Comparison of ENCODE assay signal across 25 cellular contexts in genomic region chr10:84159076-84159475, GRCh38. TPM values are rescaled to one million over a fixed set of nuclear protein-coding genes. Genes with fewer than 3 reads are reported as not detected.
DNase-seq lines count a peak whose midpoint lies in the region; ATAC-seq, FAIRE-seq and TF ChIP-seq lines count a peak whose summit lies in the region.
"Had no signal": no experiment of that assay in that cellular context is flagged by ENCODE, and none has a peak within 500 bp of the region (broad histone marks: within the 10 kb centered on the region; RNA-seq: fewer than 3 reads in every experiment).

No MANE protein-coding gene starts in this region.

- H3K4me2 ChIP-seq in H1 (ENCODE audit: insufficient read depth in 1 of 2, low read depth in 2 of 2, low read length in 2 of 2) (0 out of 4 replicates have a peak overlapping the region, but pooled peaks of 1 of the 2 experiments have one; percentile 7), mesendoderm (ENCODE audit: low read length) (no peak overlapping the region)
- H3K4me2 ChIP-seq: smooth muscle cell had no signal

- H3K36me3 Mint-ChIP-seq in activated naive CD8-positive, alpha-beta T cell = peaks cover 2% of the 10 kb centered on the region
- H3K36me3 Mint-ChIP-seq in activated naive CD8-positive, alpha-beta T cell treated with anti-CD3 and anti-CD28 coated beads, Interleukin-2, amount 50 U/mL, for 24 hours (ENCODE audit: low read depth) = peaks cover 13% of the 10 kb centered on the region

- H3K4ac ChIP-seq in H1 (replicated peaks; ENCODE audit: insufficient read length, low read depth, low read length) = no peak overlapping the region
- H3K4ac ChIP-seq in mesendoderm (ENCODE audit: low read depth, low read length) = no peak overlapping the region

- CTCF ChIA-PET in H1 (lab: Charles Lee; ENCODE audit: partially characterized antibody) = interaction anchor here (0.6 to 10.9 kb wide), 10 partner anchors 11 to 109 kb away, joined by 3 to 95 read pairs (median 5); no protein-coding TSS in a partner anchor

- H4K8ac ChIP-seq in H1 (ENCODE audit: extremely low read depth, insufficient read depth, low read length) = no peak overlapping the region
- no peak overlapping the region for H4K8ac ChIP-seq in mesendoderm (ENCODE audit: low read depth, low read length)

- H3K23ac ChIP-seq in H1 (ENCODE audit: insufficient read length) (no peak overlapping the region), mesendoderm (ENCODE audit: low read length) (no peak overlapping the region)

- intact Hi-C loops in upper lobe of right lung (cut with DNase I) = no loop called here

- no peaks in the 10 kb centered on the region for H3K79me2 ChIP-seq in H1 (ENCODE audit: control insufficient read depth in 1 of 2, insufficient read depth in 2 of 2, low read length in 2 of 2)
- no peaks in the 10 kb centered on the region for H3K79me2 ChIP-seq in mesendoderm (ENCODE audit: control insufficient read depth, insufficient read depth, low read length)

- peak overlapping the region; percentile 41 for H3K27ac Mint-ChIP-seq in activated naive CD8-positive, alpha-beta T cell
- no peak overlapping the region for H3K27ac Mint-ChIP-seq in activated naive CD8-positive, alpha-beta T cell treated with anti-CD3 and anti-CD28 coated beads, Interleukin-2, amount 50 U/mL, for 24 hours
- H3K27ac Mint-ChIP-seq: mesothelial cell of epicardium had no signal

- peaks cover 3% of the 10 kb centered on the region for H3K27me3 Mint-ChIP-seq in activated naive CD8-positive, alpha-beta T cell
- peaks cover 12% of the 10 kb centered on the region for H3K27me3 Mint-ChIP-seq in activated naive CD8-positive, alpha-beta T cell treated with anti-CD3 and anti-CD28 coated beads, Interleukin-2, amount 50 U/mL, for 24 hours

- H3K79me1 ChIP-seq in H1 (ENCODE audit: low read depth, low read length) = no peaks in the 10 kb centered on the region
- no peaks in the 10 kb centered on the region for H3K79me1 ChIP-seq in mesendoderm (ENCODE audit: low read length)

- no peaks in the 10 kb centered on the region for H4K20me1 ChIP-seq in H1 (replicated peaks in 1 of 2; ENCODE audit: control insufficient read depth in 1 of 2, insufficient read depth in 2 of 2, low read length in 2 of 2)

- 0 out of 2 replicates have a peak overlapping the region, but pooled peaks have one; percentile 4 for H2BK12ac ChIP-seq in H1 (ENCODE audit: low read depth, low read length)

- no peak for DNase-seq in activated naive CD8-positive, alpha-beta T cell treated with anti-CD3 and anti-CD28 coated beads, Interleukin-2, amount 50 U/mL, for 24 hours
- DNase-seq in H1 (ENCODE audit: low read depth in 1 of 2, low spot score in 2 of 2) (no peak), mesendoderm (no peak), upper lobe of right lung (no peak), cerebellar nuclear complex (lab: John Stamatoyannopoulos, UW) (no peak), pons (ENCODE audit: low spot score) (no peak)
- DNase-seq: activated CD8-positive, alpha-beta memory T cell treated with anti-CD3 and anti-CD28 coated beads, Interleukin-2, amount 50 U/mL, for 4 hours; erythroblast; left cardiac atrium; NCI-H1105; NCI-H2081; NCI-H524; stimulated activated CD4-positive, alpha-beta T cell treated with anti-CD3 and anti-CD28 coated beads, Interleukin-4, amount 100 ng/mL, for 1 hour; SW 1271 had no signal

- H3K36me3 ChIP-seq in H1 (ENCODE audit: control insufficient read depth in 2 of 4, insufficient read depth in 4 of 4, low read length in 3 of 4) (peaks cover 0 to 6% (median 2%) of the 10 kb centered on the region in 4 experiments; a peak in 2 of 8 replicates), mesendoderm (ENCODE audit: control insufficient read depth, insufficient read depth, low read length) (no peaks in the 10 kb centered on the region), upper lobe of right lung (peaks cover 14% of the 10 kb centered on the region)

- no peaks in the 10 kb centered on the region for H3K9me3 ChIP-seq in H1 (ENCODE audit: insufficient read depth in 2 of 2, low read depth in 1 of 2, low read length in 1 of 2)
- no peaks in the 10 kb centered on the region for H3K9me3 ChIP-seq in upper lobe of right lung

- H2BK15ac ChIP-seq in H1 (ENCODE audit: low read length) = no peak overlapping the region
- no peak overlapping the region for H2BK15ac ChIP-seq in mesendoderm (replicated peaks; ENCODE audit: low read depth)

- TF ChIP-seq POLR2A in H1 (IDR thresholded peaks at IDR 0.05; ENCODE audit: control extremely low read depth in 1 of 2, low read depth in 2 of 2, low read length in 2 of 2) = no peak

- H4K5ac ChIP-seq in H1 (ENCODE audit: insufficient read length, low read depth, low read length) (no peak overlapping the region), mesendoderm (ENCODE audit: low read length) (no peak overlapping the region)

- no peaks in the 10 kb centered on the region for H3K9me3 Mint-ChIP-seq in activated naive CD8-positive, alpha-beta T cell (ENCODE audit: low read depth)
- H3K9me3 Mint-ChIP-seq in activated naive CD8-positive, alpha-beta T cell treated with anti-CD3 and anti-CD28 coated beads, Interleukin-2, amount 50 U/mL, for 24 hours = no peaks in the 10 kb centered on the region
- H3K9me3 Mint-ChIP-seq: mesothelial cell of epicardium, neural crest cell had no signal

- TF ChIP-seq EP300 in H1 (IDR thresholded peaks at IDR 0.05; ENCODE audit: borderline replicate concordance in 1 of 2, low read depth in 2 of 2, low read length in 2 of 2) = no peak

- H2AFZ ChIP-seq in H1 (ENCODE audit: low read length) = no peak overlapping the region

- no peak overlapping the region for H4K91ac ChIP-seq in H1 (replicated peaks; ENCODE audit: insufficient read length, low read length)

- no peak overlapping the region for H3K18ac ChIP-seq in H1 (ENCODE audit: extremely low read depth, low read length)
- no peak overlapping the region for H3K18ac ChIP-seq in mesendoderm (ENCODE audit: low read length)

- FAIRE-seq in H1 (lab: Jason Lieb, UNC) = no peak
- FAIRE-seq: A204.1 had no signal

- peaks cover 6 to 30% (median 24%) of the 10 kb centered on the region in 4 experiments; a peak in 6 of 7 replicates for H3K4me1 ChIP-seq in H1 (replicated peaks in 1 of 4; ENCODE audit: control insufficient read depth in 3 of 4, insufficient read depth in 4 of 4, low read length in 3 of 4)
- peaks cover 15% of the 10 kb centered on the region for H3K4me1 ChIP-seq in mesendoderm (ENCODE audit: control insufficient read depth, low read depth, low read length)
- H3K4me1 ChIP-seq in upper lobe of right lung = no peaks in the 10 kb centered on the region

- no peak for ATAC-seq in activated naive CD8-positive, alpha-beta T cell treated with anti-CD3 and anti-CD28 coated beads, Interleukin-2, amount 50 U/mL, for 24 hours
- ATAC-seq in upper lobe of right lung (peak; percentile 26), GM21390 (IDR thresholded peaks at IDR 0.05; ENCODE audit: unreplicated experiment) (no peak)
- ATAC-seq: left cardiac atrium, Right ventricle myocardium inferior had no signal

- TF ChIP-seq CTCF in H1 (IDR thresholded peaks at IDR 0.05; ENCODE audit: control extremely low read depth in 1 of 3, insufficient read depth in 1 of 3, low read depth in 1 of 3, low read length in 3 of 3) (no peak), upper lobe of right lung (IDR thresholded peaks at IDR 0.05) (no peak)

- TF ChIP-seq RAD21 in H1 (IDR thresholded peaks at IDR 0.05 in 1 of 2, conservative IDR thresholded peaks at IDR 0.05 in 1 of 2; ENCODE audit: low read depth in 2 of 2, low read length in 2 of 2) = no peak

- H3K56ac ChIP-seq in H1 (replicated peaks; ENCODE audit: insufficient read length, low read depth, low read length) (no peak overlapping the region), mesendoderm (ENCODE audit: low read length) (peak overlapping the region; percentile 22)

- H2BK5ac ChIP-seq in H1 (ENCODE audit: low read depth, low read length) (no peak overlapping the region), mesendoderm (ENCODE audit: low read length) (no peak overlapping the region)

- H3K4me3 ChIP-seq in H1 (ENCODE audit: extremely low read depth in 1 of 4, insufficient read depth in 2 of 4, low read depth in 3 of 4, low read length in 4 of 4) (no peak overlapping the region), mesendoderm (ENCODE audit: low read length) (no peak overlapping the region), upper lobe of right lung (no peak overlapping the region)
- H3K4me3 ChIP-seq: smooth muscle cell had no signal

- no peaks in the 10 kb centered on the region for H3K23me2 ChIP-seq in H1 (ENCODE audit: low read depth, low read length)

- H3K27ac ChIP-seq in H1 (ENCODE audit: low read depth, low read length) = no peak overlapping the region
- no peak overlapping the region for H3K27ac ChIP-seq in mesendoderm (ENCODE audit: low read depth, low read length)
- H3K27ac ChIP-seq in upper lobe of right lung = no peak overlapping the region

- no peak overlapping the region for H3K14ac ChIP-seq in H1 (ENCODE audit: insufficient read length)

- H2BK120ac ChIP-seq in H1 (replicated peaks; ENCODE audit: low read depth, low read length) (no peak overlapping the region), mesendoderm (ENCODE audit: low read depth, low read length) (no peak overlapping the region)

- WGBS in H1 (ENCODE audit: extremely low coverage in 1 of 2, insufficient coverage in 1 of 2, insufficient read length in 1 of 2, insufficient replicate concordance in 2 of 2, low coverage in 1 of 2, low lambda C conversion rate in 2 of 2, missing lambda C conversion rate in 1 of 2), 2 experiments = 91% methylated on average over 8 of the region's 8 CpGs; no CpG with 5 or more reads in 1 of the 2 experiments
- WGBS in mesendoderm (ENCODE audit: extremely low coverage, insufficient coverage, low lambda C conversion rate) = no CpG with 5 or more reads among the region's 8 CpGs

- H3K27me3 ChIP-seq in H1 (replicated peaks in 1 of 4; ENCODE audit: control insufficient read depth in 3 of 4, extremely low read depth in 1 of 4, insufficient read depth in 3 of 4, low read length in 3 of 4) (no peaks in the 10 kb centered on the region), mesendoderm (ENCODE audit: insufficient read depth, low read length, poor library complexity) (no peaks in the 10 kb centered on the region), upper lobe of right lung (peaks cover 13% of the 10 kb centered on the region)

- no peak overlapping the region; a peak in 1 of 7 replicates for H3K9ac ChIP-seq in H1 (replicated peaks in 1 of 4; ENCODE audit: extremely low read depth in 1 of 4, low read depth in 3 of 4, low read length in 3 of 4)
- H3K9ac ChIP-seq in mesendoderm (ENCODE audit: low read length) = no peak overlapping the region

- H2AK5ac ChIP-seq in H1 (ENCODE audit: low read depth, low read length) (peak overlapping the region; percentile 72; the same call in 1 of the 2 replicates), mesendoderm (ENCODE audit: low read length) (no peak overlapping the region)

- POLR2A ChIA-PET in H1 (lab: Charles Lee; ENCODE audit: partially characterized antibody) = interaction anchor here (1.1 to 2.1 kb wide), 6 partner anchors 12 to 32 kb away, joined by 3 to 13 read pairs (median 4); partner anchors contain the start of gene GHITM

- H2BK20ac ChIP-seq in H1 (ENCODE audit: low read length) = no peak overlapping the region

- H3K4me1 Mint-ChIP-seq in activated naive CD8-positive, alpha-beta T cell (ENCODE audit: low read depth) = peaks cover 24% of the 10 kb centered on the region
- peaks cover 25% of the 10 kb centered on the region for H3K4me1 Mint-ChIP-seq in activated naive CD8-positive, alpha-beta T cell treated with anti-CD3 and anti-CD28 coated beads, Interleukin-2, amount 50 U/mL, for 24 hours
- H3K4me1 Mint-ChIP-seq: neural crest cell had no signal

- no peak overlapping the region for H3K4me3 Mint-ChIP-seq in activated naive CD8-positive, alpha-beta T cell
- H3K4me3 Mint-ChIP-seq in activated naive CD8-positive, alpha-beta T cell treated with anti-CD3 and anti-CD28 coated beads, Interleukin-2, amount 50 U/mL, for 24 hours = no peak overlapping the region
- H3K4me3 Mint-ChIP-seq: mesothelial cell of epicardium, neural crest cell had no signal

RNA-seq across cellular contexts. Expression of gene GPR15LG, which starts 14.5 kb away (rescaled TPM):
- total RNA-seq in H1 (2021; fragmentation: NEBNext Ultra II Directional; extraction: Animal tissue kit (Norgen Biotek cat#: 25700)) = not detected in 2 replicates
- not detected in 2 replicates for polyA plus RNA-seq in H1 (2011; rRNA removed)
- not detected for polyA plus RNA-seq in H1 (2011; cell fraction: cytosol; rRNA removed)
- not detected for polyA plus RNA-seq in H1 (2011; cell fraction: nucleus; rRNA removed)
- polyA plus RNA-seq in H1 (2012, experiment 1 of 2) = not detected in 4 replicates
- polyA plus RNA-seq in H1 (2012, experiment 2 of 2) = not detected
- polyA plus RNA-seq in H1 (2013, experiment 1 of 2) = not detected
- polyA plus RNA-seq in H1 (2013, experiment 2 of 2) = not detected
- not detected in 2 replicates for polyA minus RNA-seq in H1 (2011; rRNA and poly(A)+ RNA removed)
- not detected for polyA minus RNA-seq in H1 (2011; cell fraction: cytosol; rRNA and poly(A)+ RNA removed)
- not detected for polyA minus RNA-seq in H1 (2011; cell fraction: nucleus; rRNA and poly(A)+ RNA removed)
- not detected for polyA plus RNA-seq in mesendoderm (2013, experiment 1 of 2)
- not detected for polyA plus RNA-seq in mesendoderm (2013, experiment 2 of 2)
- not detected for total RNA-seq in upper lobe of right lung
- total RNA-seq: Daoy, left cardiac atrium, LHCN-M2, mesothelial cell of epicardium, neural crest cell, OCI-LY7, Right ventricle myocardium inferior had no signal
- polyA plus RNA-seq: BJ had no signal

RNA-seq across cellular contexts. Expression of gene GHITM, which starts 19.8 kb away (rescaled TPM):
- 87.8 and 97.0 TPM in 2 replicates for total RNA-seq in H1 (2021; fragmentation: NEBNext Ultra II Directional; extraction: Animal tissue kit (Norgen Biotek cat#: 25700))
- polyA plus RNA-seq in H1 (2011; rRNA removed) = 55.0 and 86.2 TPM in 2 replicates
- 94.9 TPM for polyA plus RNA-seq in H1 (2011; cell fraction: cytosol; rRNA removed)
- polyA plus RNA-seq in H1 (2011; cell fraction: nucleus; rRNA removed) = 37.7 TPM
- 88.3 to 116 TPM (median 97.3 TPM) in 4 replicates for polyA plus RNA-seq in H1 (2012, experiment 1 of 2)
- 40.9 TPM for polyA plus RNA-seq in H1 (2012, experiment 2 of 2)
- 49.9 TPM for polyA plus RNA-seq in H1 (2013, experiment 1 of 2)
- 51.0 TPM for polyA plus RNA-seq in H1 (2013, experiment 2 of 2)
- 87.1 and 104 TPM in 2 replicates for polyA minus RNA-seq in H1 (2011; rRNA and poly(A)+ RNA removed)
- polyA minus RNA-seq in H1 (2011; cell fraction: cytosol; rRNA and poly(A)+ RNA removed) = 34.2 TPM
- 26.1 TPM for polyA minus RNA-seq in H1 (2011; cell fraction: nucleus; rRNA and poly(A)+ RNA removed)
- 77.3 TPM for polyA plus RNA-seq in mesendoderm (2013, experiment 1 of 2)
- 76.6 TPM for polyA plus RNA-seq in mesendoderm (2013, experiment 2 of 2)
- total RNA-seq in upper lobe of right lung = 117 TPM

RNA-seq across cellular contexts. Expression of gene CDHR1, which starts 35.3 kb away (rescaled TPM):
- 8.7 and 10.5 TPM in 2 replicates for total RNA-seq in H1 (2021; fragmentation: NEBNext Ultra II Directional; extraction: Animal tissue kit (Norgen Biotek cat#: 25700))
- polyA plus RNA-seq in H1 (2011; rRNA removed) = 3.9 and 5.6 TPM in 2 replicates
- polyA plus RNA-seq in H1 (2011; cell fraction: cytosol; rRNA removed) = 5.1 TPM
- polyA plus RNA-seq in H1 (2011; cell fraction: nucleus; rRNA removed) = 16.0 TPM
- 4.8 to 6.1 TPM (median 5.7 TPM) in 4 replicates for polyA plus RNA-seq in H1 (2012, experiment 1 of 2)
- 2.7 TPM for polyA plus RNA-seq in H1 (2012, experiment 2 of 2)
- 10.7 TPM for polyA plus RNA-seq in H1 (2013, experiment 1 of 2)
- 11.5 TPM for polyA plus RNA-seq in H1 (2013, experiment 2 of 2)
- polyA minus RNA-seq in H1 (2011; rRNA and poly(A)+ RNA removed) = 6.1 and 6.8 TPM in 2 replicates
- polyA minus RNA-seq in H1 (2011; cell fraction: cytosol; rRNA and poly(A)+ RNA removed) = 8.8 TPM
- polyA minus RNA-seq in H1 (2011; cell fraction: nucleus; rRNA and poly(A)+ RNA removed) = 3.3 TPM
- 6.2 TPM for polyA plus RNA-seq in mesendoderm (2013, experiment 1 of 2)
- 5.9 TPM for polyA plus RNA-seq in mesendoderm (2013, experiment 2 of 2)
- total RNA-seq in upper lobe of right lung = 0.35 TPM
- total RNA-seq: Daoy, LHCN-M2, OCI-LY7 had no signal
- polyA plus RNA-seq: BJ had no signal
